In the genomic region with DNA sequence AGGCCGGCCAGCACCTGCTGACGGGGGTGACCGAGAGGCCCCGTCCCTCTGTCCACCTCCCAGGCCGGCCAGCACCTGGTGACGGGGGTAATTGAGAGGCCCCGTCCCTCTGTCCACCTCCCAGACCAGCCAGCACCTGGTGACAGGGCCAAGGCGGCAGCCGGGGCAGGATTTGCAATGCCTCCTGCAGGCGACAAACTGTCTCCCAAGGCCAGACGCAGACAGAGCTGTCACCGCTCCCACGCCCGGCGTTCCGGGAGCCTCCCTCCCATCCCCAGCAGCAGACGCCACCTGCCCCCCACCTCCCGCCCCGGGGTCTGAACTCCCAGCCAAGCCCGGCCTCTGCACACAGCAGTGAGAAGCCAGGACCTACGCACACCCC, we compare ENCODE assay signal across 9 cellular contexts.
DNase-seq lines count a peak whose midpoint lies in the region; ATAC-seq and TF ChIP-seq lines count a peak whose summit lies in the region.
"Had no signal": no experiment of that assay in that cellular context is flagged by ENCODE, and none has a peak within 500 bp of the region (broad histone marks: within the 10 kb centered on the region; RNA-seq: fewer than 3 reads in every experiment).

No MANE protein-coding gene starts in this region.

- ATAC-seq in GM19463 (IDR thresholded peaks at IDR 0.05; ENCODE audit: unreplicated experiment) (no peak), GM19452 (IDR thresholded peaks at IDR 0.05; ENCODE audit: unreplicated experiment) (no peak)

- no peaks in the 10 kb centered on the region for H4K20me1 ChIP-seq in neural cell (ENCODE audit: insufficient read depth)

- no peak for TF ChIP-seq RAD21 in neural cell (conservative IDR thresholded peaks at IDR 0.05)

- no peaks in the 10 kb centered on the region for H3K36me3 ChIP-seq in endodermal cell (ENCODE audit: control insufficient read depth, insufficient read depth, low read length)
- H3K36me3 ChIP-seq in neural cell (ENCODE audit: insufficient read depth, low read length), result no peaks in the 10 kb centered on the region

- intact Hi-C loops in CD14-positive monocyte (cut with micrococcal nuclease), result no loop called here

- H3K27me3 Mint-ChIP-seq in endodermal cell (ENCODE audit: insufficient read depth) (peaks cover 14% of the 10 kb centered on the region), CD14-positive monocyte (ENCODE audit: low read depth in 3 of 3) (peaks cover 48 to 60% (median 50%) of the 10 kb centered on the region in 3 donors)

- H3K9ac ChIP-seq in endodermal cell (ENCODE audit: extremely low read depth, low read length, poor library complexity, severe bottlenecking), result no peak overlapping the region
- H3K9ac ChIP-seq in neural cell (ENCODE audit: low read length), result peak overlapping the region; percentile 45

- H3K27ac ChIP-seq in endodermal cell (ENCODE audit: low read depth, low read length) (peak overlapping the region; percentile 64), neural cell (ENCODE audit: low read length) (no peak overlapping the region)

- peaks cover 4% of the 10 kb centered on the region for H3K4me1 ChIP-seq in endodermal cell (ENCODE audit: control insufficient read depth, insufficient read depth, low read length)

- no peaks in the 10 kb centered on the region for H3K79me2 ChIP-seq in neural cell (replicated peaks; ENCODE audit: insufficient read depth, low read length)

- H3K4me1 Mint-ChIP-seq in endodermal cell (no peaks in the 10 kb centered on the region), CD14-positive monocyte (no peaks in the 10 kb centered on the region)

- peak; percentile 45 for TF ChIP-seq CTCF in endodermal cell (conservative IDR thresholded peaks at IDR 0.05)
- TF ChIP-seq CTCF in neural cell (IDR thresholded peaks at IDR 0.05; ENCODE audit: poor library complexity, severe bottlenecking), result no peak
- TF ChIP-seq CTCF in CD14-positive monocyte (IDR thresholded peaks at IDR 0.05), result no peak

- H3K36me3 Mint-ChIP-seq in endodermal cell (ENCODE audit: low read depth) (no peaks in the 10 kb centered on the region), CD14-positive monocyte (no peaks in the 10 kb centered on the region)

- H3K27ac Mint-ChIP-seq in endodermal cell (no peak overlapping the region), CD14-positive monocyte (no peak overlapping the region)
- H3K27ac Mint-ChIP-seq: activated B cell treated with CpG ODN at 0.5 μM for 24 hours had no signal

- H3K9me3 ChIP-seq in endodermal cell (ENCODE audit: control insufficient read depth, low read length) (no peaks in the 10 kb centered on the region), neural cell (ENCODE audit: low read length) (no peaks in the 10 kb centered on the region)

- H3K4me3 Mint-ChIP-seq in endodermal cell, result peak overlapping the region; percentile 42
- peak overlapping the region in 1 of 2 donors; percentile 55 for H3K4me3 Mint-ChIP-seq in CD14-positive monocyte
- H3K4me3 Mint-ChIP-seq: activated B cell treated with CpG ODN at 0.5 μM for 24 hours had no signal

- peaks cover 8% of the 10 kb centered on the region for H3K27me3 ChIP-seq in endodermal cell (ENCODE audit: control insufficient read depth, insufficient read depth, low read length, poor library complexity, severe bottlenecking)
- H3K27me3 ChIP-seq in neural cell (ENCODE audit: insufficient read depth, low read depth, low read length), result no peaks in the 10 kb centered on the region

- DNase-seq in Ammon's horn (ENCODE audit: low spot score) (peak; percentile 37), HuH-7.5 (ENCODE audit: low spot score) (peak; percentile 73), endodermal cell (peak; percentile 85), CD14-positive monocyte (ENCODE audit: low spot score) (no peak)
- DNase-seq in activated naive CD4-positive, alpha-beta T cell (lab: John Stamatoyannopoulos, UW), result no peak

- no peaks in the 10 kb centered on the region for H3K9me2 ChIP-seq in neural cell (ENCODE audit: insufficient read depth, low read length)

- TF ChIP-seq EP300 in neural cell (conservative IDR thresholded peaks at IDR 0.05; ENCODE audit: poor library complexity, severe bottlenecking), result no peak

- H3K4me2 ChIP-seq in neural cell (ENCODE audit: low read length), result no peak overlapping the region

- H3K9me3 Mint-ChIP-seq in endodermal cell, result no peaks in the 10 kb centered on the region
- H3K9me3 Mint-ChIP-seq in CD14-positive monocyte, result peaks cover 9 to 25% (median 20%) of the 10 kb centered on the region in 7 donors
- H3K9me3 Mint-ChIP-seq: activated B cell treated with CpG ODN at 0.5 μM for 24 hours had no signal

- 38 to 47% methylated on average over 9 to 21 of the region's 21 CpGs for WGBS in endodermal cell (ENCODE audit: insufficient coverage in 1 of 2, insufficient read length in 1 of 2), 2 experiments

- H3K4me3 ChIP-seq in endodermal cell (ENCODE audit: low read length) (no peak overlapping the region), neural cell (ENCODE audit: low read length) (peak overlapping the region; percentile 48)

- no peaks in the 10 kb centered on the region for H3F3A ChIP-seq in neural cell (ENCODE audit: insufficient read depth, low read length, poor library complexity, severe bottlenecking)

- no peak overlapping the region for H2AFZ ChIP-seq in neural cell (ENCODE audit: low read depth, low read length)

TF ChIP-seq in neural cell, 6 proteins besides CTCF, POLR2A, EP300 and RAD21:
- TF ChIP-seq EZH2 (IDR thresholded peaks at IDR 0.05; ENCODE audit: borderline replicate concordance, insufficient read depth, low read length, poor library complexity, severe bottlenecking), result no peak
- TF ChIP-seq POLR2AphosphoS5 (IDR thresholded peaks at IDR 0.05), result no peak
- no peak for TF ChIP-seq MXI1 (conservative IDR thresholded peaks at IDR 0.05; ENCODE audit: poor library complexity, severe bottlenecking)

Comparison
In these comparisons a context has a peak if more than half of its experiments do, and no peak if none do; other contexts are left out.
1. DNase-seq: peak in Ammon's horn (single experiment), HuH-7.5 (single experiment) and endodermal cell (single experiment); none in activated naive CD4-positive, alpha-beta T cell (0 of 4) and CD14-positive monocyte (single experiment).